ENCODE assay signal across 8 cellular contexts in genomic region chr17:57671546-57672204, GRCh38.
A peak's percentile ranks its signal among the peaks of the same experiment; 100 is the strongest.
DNase-seq lines count a peak whose midpoint lies in the region; ATAC-seq and TF ChIP-seq lines count a peak whose summit lies in the region.

No MANE protein-coding gene starts in this region.

- WGBS in ectodermal cell, 2 experiments: 49 to 53% methylated on average over 16 of the region's 16 CpGs

- H3K4me1 ChIP-seq in ectodermal cell (ENCODE audit: control insufficient read depth, insufficient read depth, low read length): peaks cover 6% of the 10 kb centered on the region

- H3K27ac Mint-ChIP-seq in activated CD4-positive, alpha-beta memory T cell treated with anti-CD3 and anti-CD28 coated beads, Interleukin-2, amount 10 ng/mL, durations not matched to agents 7 days and 5 days: peak overlapping the region; percentile 82

- CTCF ChIA-PET in GM10248 (lab: Yijun Ruan, JAX): interaction anchor here (0.6 to 4.6 kb wide), 69 partner anchors 9 to 543 kb away, joined by 3 to 45 read pairs (median 4); partner anchors contain the start of gene SRSF1
- CTCF ChIA-PET in activated CD4-positive, alpha-beta memory T cell treated with anti-CD3 and anti-CD28 coated beads, Interleukin-2, amount 10 ng/mL, durations not matched to agents 7 days and 5 days (lab: Charles Lee): interaction anchor here (0.6 to 3.8 kb wide), 49 partner anchors 9 to 543 kb away, joined by 3 to 122 read pairs (median 5); no protein-coding TSS in a partner anchor

- H3K4me3 Mint-ChIP-seq in activated CD4-positive, alpha-beta memory T cell treated with anti-CD3 and anti-CD28 coated beads, Interleukin-2, amount 10 ng/mL, durations not matched to agents 7 days and 5 days: no peak overlapping the region

- no peaks in the 10 kb centered on the region for H3K9me3 ChIP-seq in ectodermal cell (ENCODE audit: control insufficient read depth, low read length)

- H3K9me3 Mint-ChIP-seq in activated CD4-positive, alpha-beta memory T cell treated with anti-CD3 and anti-CD28 coated beads, Interleukin-2, amount 10 ng/mL, durations not matched to agents 7 days and 5 days: no peaks in the 10 kb centered on the region

- peaks cover 31% of the 10 kb centered on the region for H3K4me1 Mint-ChIP-seq in activated CD4-positive, alpha-beta memory T cell treated with anti-CD3 and anti-CD28 coated beads, Interleukin-2, amount 10 ng/mL, durations not matched to agents 7 days and 5 days

- no peaks in the 10 kb centered on the region for H3K27me3 Mint-ChIP-seq in activated CD4-positive, alpha-beta memory T cell treated with anti-CD3 and anti-CD28 coated beads, Interleukin-2, amount 10 ng/mL, durations not matched to agents 7 days and 5 days

- peak; percentile 87 for DNase-seq in GM10248 (ENCODE audit: extremely low spot score)
- peak; percentile 59 for DNase-seq in NCI-H748 treated with DMSO at 0.1 percent for 48 hours (lab: John Stamatoyannopoulos, UW)
- peak; percentile 77 for DNase-seq in activated CD4-positive, alpha-beta memory T cell treated with anti-CD3 and anti-CD28 coated beads, Interleukin-2, amount 10 ng/mL, durations not matched to agents 7 days and 5 days
- DNase-seq in medulla oblongata (ENCODE audit: extremely low spot score): peak; percentile 92
- DNase-seq in stimulated activated CD8-positive, alpha-beta memory T cell treated with anti-CD3 and anti-CD28 coated beads, Interleukin-15, amount 100 ng/mL, for 24 hours (ENCODE audit: low read depth): peak; percentile 29

- H3K27me3 ChIP-seq in ectodermal cell (ENCODE audit: control insufficient read depth, insufficient read depth, low read length, poor library complexity, severe bottlenecking): no peaks in the 10 kb centered on the region

- H3K36me3 ChIP-seq in ectodermal cell (ENCODE audit: control insufficient read depth, insufficient read depth, low read length): peaks cover 6% of the 10 kb centered on the region

- POLR2A ChIA-PET in GM10248 (lab: Yijun Ruan, JAX): interaction anchor here (0.5 to 1.3 kb wide), 2 partner anchors 16 to 34 kb away, joined by 8 to 9 read pairs; no protein-coding TSS in a partner anchor
- POLR2A ChIA-PET in activated CD4-positive, alpha-beta memory T cell treated with anti-CD3 and anti-CD28 coated beads, Interleukin-2, amount 10 ng/mL, durations not matched to agents 7 days and 5 days (lab: Charles Lee): interaction anchor here (0.7 to 1.3 kb wide), 2 partner anchors 74 to 428 kb away, joined by 3 to 9 read pairs; no protein-coding TSS in a partner anchor

- H3K27ac ChIP-seq in ectodermal cell (ENCODE audit: insufficient read depth, low read depth, low read length, poor library complexity, severe bottlenecking): peak overlapping the region; percentile 19

- peaks cover 9% of the 10 kb centered on the region for H3K36me3 Mint-ChIP-seq in activated CD4-positive, alpha-beta memory T cell treated with anti-CD3 and anti-CD28 coated beads, Interleukin-2, amount 10 ng/mL, durations not matched to agents 7 days and 5 days (ENCODE audit: low read depth)

- peak; percentile 94 for TF ChIP-seq CTCF in GM10248 (IDR thresholded peaks at IDR 0.05; ENCODE audit: control extremely low read depth, extremely low read depth, low read depth, missing control alignments)

- peak; percentile 67 for ATAC-seq in HG03354 (IDR thresholded peaks at IDR 0.05; ENCODE audit: poor library complexity, severe bottlenecking, unreplicated experiment)
- no peak for ATAC-seq in HG02763 (IDR thresholded peaks at IDR 0.05; ENCODE audit: unreplicated experiment)

- H3K4me3 ChIP-seq in ectodermal cell (ENCODE audit: insufficient read depth, low read depth, low read length): no peak overlapping the region

Comparison
In these comparisons a context has a peak if more than half of its experiments do, and no peak if none do; other contexts are left out.
1. DNase-seq: peak in every context shown above with its lines; median percentile 92 in medulla oblongata; 87 in GM10248; 77 in activated CD4-positive, alpha-beta memory T cell treated with anti-CD3 and anti-CD28 coated beads, Interleukin-2, amount 10 ng/mL, durations not matched to agents 7 days and 5 days; 59 in NCI-H748 treated with DMSO at 0.1 percent for 48 hours; 29 in stimulated activated CD8-positive, alpha-beta memory T cell treated with anti-CD3 and anti-CD28 coated beads, Interleukin-15, amount 100 ng/mL, for 24 hours.